Comparison of ENCODE assay signal across 5 cellular contexts in the genomic region with DNA sequence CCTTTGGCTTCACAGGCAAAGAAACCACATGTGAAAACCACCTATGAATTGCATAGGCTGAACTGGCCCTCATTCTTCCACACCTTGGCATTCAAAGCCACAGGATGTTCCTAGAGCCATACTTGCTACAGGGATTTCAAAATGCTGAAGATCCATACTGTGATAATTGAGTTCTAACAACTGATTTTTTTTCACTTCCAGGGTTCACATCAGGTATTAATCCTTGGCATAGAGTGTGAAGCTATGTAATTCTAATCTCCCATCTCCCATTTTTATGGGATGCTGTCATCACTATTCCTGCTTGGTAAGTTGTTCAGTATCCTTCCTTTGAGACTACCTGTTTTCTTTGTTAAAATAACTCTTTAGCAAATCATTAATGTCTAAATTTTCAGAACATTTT.
"Had no signal": no experiment of that assay in that cellular context is flagged by ENCODE, and none has a peak within 500 bp of the region (broad histone marks: within the 10 kb centered on the region; RNA-seq: fewer than 3 reads in every experiment).

No MANE protein-coding gene starts in this region.

- H2AFZ ChIP-seq: GM23338 had no signal

- H3K4me2 ChIP-seq: GM23338 had no signal

- H3K4me3 ChIP-seq: GM23338, K562 had no signal

- DNase-seq: H9, HCEC 1CT, IMR-90 had no signal
